1 cellular context compared by ENCODE assay signal in genomic region chr4:87060957-87061356, GRCh38.
TF ChIP-seq lines count a peak whose summit lies in the region.

No MANE protein-coding gene starts in this region.

TF ChIP-seq in GM23338, 12 proteins besides CTCF, POLR2A, EP300 and RAD21 (continued from another document):
- TF ChIP-seq EZH2 (IDR thresholded peaks at IDR 0.05; ENCODE audit: low read depth, unreplicated experiment) = no peak
- TF ChIP-seq POLR2AphosphoS5 (IDR thresholded peaks at IDR 0.05; ENCODE audit: low read depth) = no peak
- no peak for TF ChIP-seq ZNF114 (CRISPR knock-in tag; IDR thresholded peaks at IDR 0.05)
- no peak for TF ChIP-seq JUNB (IDR thresholded peaks at IDR 0.05; ENCODE audit: unreplicated experiment)
- TF ChIP-seq ETS1 (IDR thresholded peaks at IDR 0.05) = no peak
TF ChIP-seq in GM23338: peak in this region for 0.
